Comparison of ENCODE assay signal across 9 cellular contexts in the genomic region with DNA sequence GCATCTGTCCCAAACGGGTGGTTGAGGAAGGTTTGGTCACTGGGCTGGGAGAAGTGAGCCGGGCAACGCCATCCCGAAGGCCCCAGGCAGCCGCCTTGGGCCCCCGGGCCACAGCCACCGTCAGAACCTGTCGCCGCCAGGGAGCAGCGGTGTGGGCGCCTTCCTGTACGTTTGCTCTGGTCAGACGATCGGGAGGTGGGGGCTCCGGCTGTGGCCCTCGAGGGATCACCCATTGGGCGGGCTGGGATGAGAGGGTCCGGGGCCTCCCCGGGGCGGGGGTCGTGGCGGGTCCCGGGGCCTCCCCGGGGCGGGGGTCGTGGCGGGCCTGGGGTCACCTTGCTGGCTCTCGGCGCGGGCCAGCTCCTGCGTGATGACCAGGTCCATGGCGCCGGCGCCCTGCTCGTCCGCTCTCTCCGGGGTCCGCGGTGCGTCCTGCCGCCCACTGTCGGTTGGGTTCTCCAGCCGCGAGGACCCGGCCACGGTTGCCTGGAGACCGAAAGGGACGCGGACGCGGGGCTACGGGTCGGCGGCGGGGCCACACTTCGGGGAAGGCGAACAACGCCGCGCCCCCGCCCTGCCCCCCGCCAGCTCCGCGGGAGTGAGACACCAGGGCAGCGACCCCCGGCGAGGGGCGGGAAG. TPM values are rescaled to one million over a fixed set of nuclear protein-coding genes. Genes with fewer than 3 reads are reported as not detected.
DNase-seq lines count a peak whose midpoint lies in the region; ATAC-seq and TF ChIP-seq lines count a peak whose summit lies in the region.
"Had no signal": no experiment of that assay in that cellular context is flagged by ENCODE, and none has a peak within 500 bp of the region (broad histone marks: within the 10 kb centered on the region; RNA-seq: fewer than 3 reads in every experiment).

TSS of gene CFAP46 (minus strand) at position 470 of the 639 bp plus-strand sequence. CDS start at position 384, 86 bp downstream.

- H3K9me3 Mint-ChIP-seq in stimulated activated naive B cell treated with anti-CD40 and anti-IgM and Interleukin-4, amounts not matched to agents 10 μg/mL and 1 μg/mL and 100 μg/mL, for 72 hours, result no peaks in the 10 kb centered on the region

- H3K4me3 Mint-ChIP-seq in stimulated activated naive B cell treated with anti-CD40 and anti-IgM and Interleukin-4, amounts not matched to agents 10 μg/mL and 1 μg/mL and 100 μg/mL, for 72 hours, result peak within 1 kb of the TSS; percentile 84 to 85

- ATAC-seq in stimulated activated naive B cell treated with anti-CD40 and anti-IgM and Interleukin-4, amounts not matched to agents 10 μg/mL and 1 μg/mL and 100 μg/mL, for 72 hours (replicated peaks), result peak; percentile 32 to 43
- ATAC-seq in HG03280 (IDR thresholded peaks at IDR 0.05; ENCODE audit: unreplicated experiment), result no peak

- H3K27me3 ChIP-seq in colonic mucosa, result peaks cover 24% of the 10 kb centered on the region

- no peak within 1 kb of the TSS for H3K27ac ChIP-seq in colonic mucosa
- H3K27ac ChIP-seq: KMS-11 had no signal

- H3K27ac Mint-ChIP-seq in stimulated activated naive B cell treated with anti-CD40 and anti-IgM and Interleukin-4, amounts not matched to agents 10 μg/mL and 1 μg/mL and 100 μg/mL, for 72 hours, result peak within 1 kb of the TSS; percentile 62

- H3K4me1 Mint-ChIP-seq in stimulated activated naive B cell treated with anti-CD40 and anti-IgM and Interleukin-4, amounts not matched to agents 10 μg/mL and 1 μg/mL and 100 μg/mL, for 72 hours, result peaks cover 31 to 47% of the 10 kb centered on the region in 2 donors

- no peaks in the 10 kb centered on the region for H3K36me3 Mint-ChIP-seq in stimulated activated naive B cell treated with anti-CD40 and anti-IgM and Interleukin-4, amounts not matched to agents 10 μg/mL and 1 μg/mL and 100 μg/mL, for 72 hours

- H3K9me3 ChIP-seq in colonic mucosa, result no peaks in the 10 kb centered on the region

- DNase-seq in Daoy (ENCODE audit: low read depth) (peak; percentile 71), NCI-H1105 treated with DMSO at 0.1 percent for 48 hours (lab: John Stamatoyannopoulos, UW) (peak; percentile 46), colonic mucosa (no peak), left kidney (ENCODE audit: low read depth, low spot score) (peak; percentile 92), NCI-H1092 (lab: John Stamatoyannopoulos, UW) (no peak), COLO668 (lab: John Stamatoyannopoulos, UW; ENCODE audit: unreplicated experiment) (no peak)
- DNase-seq in stimulated activated naive B cell treated with anti-CD40 and anti-IgM and Interleukin-4, amounts not matched to agents 10 μg/mL and 1 μg/mL and 100 μg/mL, for 72 hours, result peak; percentile 44

- H3K4me3 ChIP-seq in colonic mucosa, result peak within 1 kb of the TSS; percentile 40

- no peaks in the 10 kb centered on the region for H3K36me3 ChIP-seq in colonic mucosa

- no peak for TF ChIP-seq CTCF in colonic mucosa (IDR thresholded peaks at IDR 0.05)

- no peak within 1 kb of the TSS for H3K9ac ChIP-seq in colonic mucosa (ENCODE audit: low read depth in 2 of 2, low read length in 2 of 2)
- H3K9ac ChIP-seq: KMS-11 had no signal

- intact Hi-C loops in colonic mucosa (cut with DNase I), result no loop called here

- peaks cover 68 to 87% of the 10 kb centered on the region in 2 donors for H3K27me3 Mint-ChIP-seq in stimulated activated naive B cell treated with anti-CD40 and anti-IgM and Interleukin-4, amounts not matched to agents 10 μg/mL and 1 μg/mL and 100 μg/mL, for 72 hours

- no peaks in the 10 kb centered on the region for H3K4me1 ChIP-seq in colonic mucosa

RNA-seq across cellular contexts. Expression of gene CFAP46, which starts in this region (rescaled TPM):
- total RNA-seq in Daoy (2014; rRNA removed; shearing (Covaris generic)), result 3.9 and 4.4 TPM in 2 replicates
- total RNA-seq in colonic mucosa, result under 1 TPM in 1 of 2 donors, not detected in 1; 0.13 TPM

Comparison
In these comparisons a context has a peak if more than half of its experiments do, and no peak if none do; other contexts are left out.
1. DNase-seq: peak in Daoy (single experiment), NCI-H1105 treated with DMSO at 0.1 percent for 48 hours (single experiment), left kidney (single experiment) and stimulated activated naive B cell treated with anti-CD40 and anti-IgM and Interleukin-4, amounts not matched to agents 10 μg/mL and 1 μg/mL and 100 μg/mL, for 72 hours (single experiment); none in colonic mucosa (single experiment), NCI-H1092 (single experiment) and COLO668 (single experiment).